23 cellular contexts compared by ENCODE assay signal in the genomic region with DNA sequence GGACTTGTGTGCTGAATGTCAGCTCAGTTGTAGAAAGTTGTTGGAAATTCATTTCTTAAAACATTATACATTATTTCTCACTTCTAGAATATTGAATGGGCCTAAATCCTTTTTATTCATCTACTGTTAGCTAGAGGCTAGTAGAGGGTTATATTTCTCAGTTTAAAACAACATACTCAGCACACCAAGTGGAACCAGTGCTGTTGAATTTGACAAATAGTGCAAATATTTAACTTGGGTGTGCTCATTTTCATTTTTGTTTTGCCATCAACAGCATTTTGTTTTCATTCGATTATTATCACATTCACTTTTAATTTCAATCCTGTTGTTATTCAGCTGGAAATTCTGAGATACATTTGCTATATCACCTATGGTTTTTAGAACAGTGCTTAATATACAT.
"Had no signal": no experiment of that assay in that cellular context is flagged by ENCODE, and none has a peak within 500 bp of the region (broad histone marks: within the 10 kb centered on the region; RNA-seq: fewer than 3 reads in every experiment).

No MANE protein-coding gene starts in this region.

- H3K4me1 ChIP-seq: colonic mucosa had no signal

- H3K9me3 Mint-ChIP-seq: activated CD4-positive, alpha-beta memory T cell treated with anti-CD3 and anti-CD28 coated beads, Interleukin-2, amount 10 ng/mL, durations not matched to agents 7 days and 5 days; activated naive CD4-positive, alpha-beta T cell treated with anti-CD3 and anti-CD28 coated beads, Interleukin-2, amount 10 ng/mL, durations not matched to agents 7 days and 5 days; activated naive CD8-positive, alpha-beta T cell treated with anti-CD3 and anti-CD28 coated beads for 36 hours; activated T-helper 2 cell treated with anti-CD3 and anti-CD28 coated beads, Interferon-gamma antibody, Interleukin-2, Interleukin-4, amounts not matched to agents 10 μg/mL and 5 μg/mL and 100 μg/mL, durations not matched to agents 14 hours and 24 hours and 36 hours had no signal

- H3K27ac ChIP-seq: colonic mucosa, VCaP had no signal

- H3K36me3 Mint-ChIP-seq: activated naive CD4-positive, alpha-beta T cell treated with anti-CD3 and anti-CD28 coated beads, Interleukin-2, amount 10 ng/mL, durations not matched to agents 7 days and 5 days; activated naive CD8-positive, alpha-beta T cell treated with anti-CD3 and anti-CD28 coated beads for 36 hours had no signal

- H3K27ac Mint-ChIP-seq: activated CD4-positive, alpha-beta memory T cell treated with anti-CD3 and anti-CD28 coated beads, Interleukin-2, amount 10 ng/mL, durations not matched to agents 7 days and 5 days; activated naive CD4-positive, alpha-beta T cell treated with anti-CD3 and anti-CD28 coated beads, Interleukin-2, amount 10 ng/mL, durations not matched to agents 7 days and 5 days; activated naive CD8-positive, alpha-beta T cell treated with anti-CD3 and anti-CD28 coated beads for 36 hours; activated T-helper 2 cell treated with anti-CD3 and anti-CD28 coated beads, Interferon-gamma antibody, Interleukin-2, Interleukin-4, amounts not matched to agents 10 μg/mL and 5 μg/mL and 100 μg/mL, durations not matched to agents 14 hours and 24 hours and 36 hours had no signal

- H3K36me3 ChIP-seq: colonic mucosa had no signal

- H3K4me3 Mint-ChIP-seq: activated CD4-positive, alpha-beta memory T cell treated with anti-CD3 and anti-CD28 coated beads, Interleukin-2, amount 10 ng/mL, durations not matched to agents 7 days and 5 days; activated naive CD4-positive, alpha-beta T cell treated with anti-CD3 and anti-CD28 coated beads, Interleukin-2, amount 10 ng/mL, durations not matched to agents 7 days and 5 days; activated naive CD8-positive, alpha-beta T cell treated with anti-CD3 and anti-CD28 coated beads for 36 hours had no signal

- H3K27me3 ChIP-seq: colonic mucosa had no signal

- H3K4me3 ChIP-seq: colonic mucosa had no signal

- H3K4me1 Mint-ChIP-seq: activated CD4-positive, alpha-beta memory T cell treated with anti-CD3 and anti-CD28 coated beads, Interleukin-2, amount 10 ng/mL, durations not matched to agents 7 days and 5 days; activated naive CD4-positive, alpha-beta T cell treated with anti-CD3 and anti-CD28 coated beads, Interleukin-2, amount 10 ng/mL, durations not matched to agents 7 days and 5 days; activated naive CD8-positive, alpha-beta T cell treated with anti-CD3 and anti-CD28 coated beads for 36 hours had no signal

- H3K27me3 Mint-ChIP-seq: activated CD4-positive, alpha-beta memory T cell treated with anti-CD3 and anti-CD28 coated beads, Interleukin-2, amount 10 ng/mL, durations not matched to agents 7 days and 5 days; activated naive CD4-positive, alpha-beta T cell treated with anti-CD3 and anti-CD28 coated beads, Interleukin-2, amount 10 ng/mL, durations not matched to agents 7 days and 5 days; activated naive CD8-positive, alpha-beta T cell treated with anti-CD3 and anti-CD28 coated beads for 36 hours had no signal

- H3K9me3 ChIP-seq: colonic mucosa had no signal

- DNase-seq: activated CD4-positive, alpha-beta memory T cell treated with anti-CD3 and anti-CD28 coated beads, Interleukin-2, amount 10 ng/mL, durations not matched to agents 7 days and 5 days; activated CD4-positive, alpha-beta T cell treated with anti-CD3 and anti-CD28 coated beads, Interleukin-2, amount 50 U/mL, for 1 hour; activated CD4-positive, CD25-positive, alpha-beta regulatory T cell; activated gamma-delta T cell treated with Interleukin-2 at 50 U/mL for 16 hours; activated naive CD4-positive, alpha-beta T cell treated with anti-CD3 and anti-CD28 coated beads, Interleukin-2, amount 10 ng/mL, durations not matched to agents 7 days and 5 days; activated naive CD8-positive, alpha-beta T cell treated with anti-CD3 and anti-CD28 coated beads for 36 hours; activated T-cell treated with anti-CD3 and anti-CD28 coated beads for 4 hours; activated T-cell treated with anti-CD3 and anti-CD28 coated beads, Interleukin-2, amount 50 U/mL, for 48 hours; caudate nucleus; colonic mucosa; MM.1S; NCI-H1105; NCI-H1436; NCI-H1694 treated with DMSO at 0.1 percent for 48 hours; NCI-H2081 treated with DMSO at 0.1 percent for 48 hours; NCI-H446; NCI-H524 treated with DMSO at 0.1 percent for 48 hours; NCI-H82; OCI-M1; SHP77; T-helper 1 cell had no signal
